Comparison of ENCODE assay signal across 9 cellular contexts in the genomic region with DNA sequence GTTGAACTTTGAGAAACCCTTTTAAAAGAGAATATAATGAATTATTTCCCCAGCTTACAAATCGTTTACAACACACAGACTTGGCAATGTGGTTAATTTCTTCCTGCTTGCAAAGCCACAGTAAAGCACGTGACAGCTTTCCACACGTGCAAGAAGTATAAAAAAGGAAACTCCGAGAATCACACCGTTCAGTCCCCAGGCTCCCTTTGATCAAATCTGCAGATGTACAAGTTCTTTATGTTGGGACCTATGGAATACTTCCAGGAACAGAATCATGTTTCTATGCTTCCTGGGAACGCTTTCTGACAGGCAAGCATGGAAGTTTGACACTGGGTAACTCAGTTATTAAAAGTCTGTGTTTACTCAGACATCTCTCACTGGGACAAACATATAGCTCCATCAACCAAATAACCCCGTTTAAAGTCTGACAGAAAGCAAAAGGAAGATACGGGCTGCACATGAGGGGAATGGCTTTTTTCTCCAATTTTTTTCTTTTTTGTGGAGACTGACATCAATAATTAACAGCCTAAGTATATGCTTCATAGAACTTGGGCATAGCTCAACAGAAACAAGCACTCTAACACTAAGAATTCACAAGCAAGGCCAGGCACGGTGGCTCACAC.
DNase-seq lines count a peak whose midpoint lies in the region; ATAC-seq lines count a peak whose summit lies in the region.
"Had no signal": no experiment of that assay in that cellular context is flagged by ENCODE, and none has a peak within 500 bp of the region (broad histone marks: within the 10 kb centered on the region; RNA-seq: fewer than 3 reads in every experiment).

No MANE protein-coding gene starts in this region.

- H3K27ac ChIP-seq in SJCRH30, result no peak overlapping the region

- peak; percentile 34 for DNase-seq in stimulated activated CD4-positive, alpha-beta T cell treated with anti-CD3 and anti-CD28 coated beads, Interleukin-15, amount 100 ng/mL, for 24 hours
- DNase-seq in stimulated activated CD4-positive, alpha-beta T cell treated with anti-CD3 and anti-CD28 coated beads, Interleukin-4, amount 100 ng/mL, for 1 hour, result no peak
- DNase-seq in activated T-helper 2 cell treated with anti-CD3 and anti-CD28 coated beads, Interferon-gamma antibody, Interleukin-2, Interleukin-4, amounts not matched to agents 10 μg/mL and 5 μg/mL and 100 μg/mL, durations not matched to agents 14 hours and 24 hours and 36 hours (ENCODE audit: low spot score), result peak; percentile 21
- DNase-seq in stimulated activated naive CD8-positive, alpha-beta T cell treated with anti-CD3 and anti-CD28 coated beads, Interleukin-15, amount 100 ng/mL, for 72 hours, result peak in 1 of 2 donors; percentile 36
- DNase-seq in D341Med (ENCODE audit: low spot score), result no peak
- DNase-seq in SW 1271 (lab: John Stamatoyannopoulos, UW), result no peak
- no peak for DNase-seq in SJCRH30
- DNase-seq: C1 segment of cervical spinal cord had no signal

- no peaks in the 10 kb centered on the region for H3K27me3 ChIP-seq in SJCRH30

- H3K27ac Mint-ChIP-seq in activated T-helper 2 cell treated with anti-CD3 and anti-CD28 coated beads, Interferon-gamma antibody, Interleukin-2, Interleukin-4, amounts not matched to agents 10 μg/mL and 5 μg/mL and 100 μg/mL, durations not matched to agents 14 hours and 24 hours and 36 hours, result no peak overlapping the region
- peak overlapping the region in 1 of 2 donors; percentile 67 for H3K27ac Mint-ChIP-seq in stimulated activated naive CD8-positive, alpha-beta T cell treated with anti-CD3 and anti-CD28 coated beads, Interleukin-15, amount 100 ng/mL, for 72 hours

- ATAC-seq in HG03521 (IDR thresholded peaks at IDR 0.05; ENCODE audit: unreplicated experiment), result peak; percentile 71
- peak; percentile 50 for ATAC-seq in stimulated activated naive CD8-positive, alpha-beta T cell treated with anti-CD3 and anti-CD28 coated beads, Interleukin-15, amount 100 ng/mL, for 72 hours

- H3K36me3 Mint-ChIP-seq in activated T-helper 2 cell treated with anti-CD3 and anti-CD28 coated beads, Interferon-gamma antibody, Interleukin-2, Interleukin-4, amounts not matched to agents 10 μg/mL and 5 μg/mL and 100 μg/mL, durations not matched to agents 14 hours and 24 hours and 36 hours (ENCODE audit: low read depth), result peaks cover 15% of the 10 kb centered on the region

- no peak overlapping the region for H3K4me3 ChIP-seq in SJCRH30

- H3K27me3 Mint-ChIP-seq in activated T-helper 2 cell treated with anti-CD3 and anti-CD28 coated beads, Interferon-gamma antibody, Interleukin-2, Interleukin-4, amounts not matched to agents 10 μg/mL and 5 μg/mL and 100 μg/mL, durations not matched to agents 14 hours and 24 hours and 36 hours (ENCODE audit: low read depth), result no peaks in the 10 kb centered on the region
- no peaks in the 10 kb centered on the region for H3K27me3 Mint-ChIP-seq in stimulated activated naive CD8-positive, alpha-beta T cell treated with anti-CD3 and anti-CD28 coated beads, Interleukin-15, amount 100 ng/mL, for 72 hours

- H3K4me1 Mint-ChIP-seq in activated T-helper 2 cell treated with anti-CD3 and anti-CD28 coated beads, Interferon-gamma antibody, Interleukin-2, Interleukin-4, amounts not matched to agents 10 μg/mL and 5 μg/mL and 100 μg/mL, durations not matched to agents 14 hours and 24 hours and 36 hours (ENCODE audit: low read depth), result peaks cover 18% of the 10 kb centered on the region
- peaks cover 27% of the 10 kb centered on the region for H3K4me1 Mint-ChIP-seq in stimulated activated naive CD8-positive, alpha-beta T cell treated with anti-CD3 and anti-CD28 coated beads, Interleukin-15, amount 100 ng/mL, for 72 hours

- H3K4me3 Mint-ChIP-seq in activated T-helper 2 cell treated with anti-CD3 and anti-CD28 coated beads, Interferon-gamma antibody, Interleukin-2, Interleukin-4, amounts not matched to agents 10 μg/mL and 5 μg/mL and 100 μg/mL, durations not matched to agents 14 hours and 24 hours and 36 hours (ENCODE audit: low read depth), result no peak overlapping the region
- H3K4me3 Mint-ChIP-seq in stimulated activated naive CD8-positive, alpha-beta T cell treated with anti-CD3 and anti-CD28 coated beads, Interleukin-15, amount 100 ng/mL, for 72 hours, result peak overlapping the region; percentile 30 to 31

- H3K9me3 Mint-ChIP-seq in activated T-helper 2 cell treated with anti-CD3 and anti-CD28 coated beads, Interferon-gamma antibody, Interleukin-2, Interleukin-4, amounts not matched to agents 10 μg/mL and 5 μg/mL and 100 μg/mL, durations not matched to agents 14 hours and 24 hours and 36 hours, result no peaks in the 10 kb centered on the region
- H3K9me3 Mint-ChIP-seq in stimulated activated naive CD8-positive, alpha-beta T cell treated with anti-CD3 and anti-CD28 coated beads, Interleukin-15, amount 100 ng/mL, for 72 hours, result no peaks in the 10 kb centered on the region

- no peaks in the 10 kb centered on the region for H3K9me3 ChIP-seq in SJCRH30 (replicated peaks)

- intact Hi-C loops in activated T-helper 2 cell treated with anti-CD3 and anti-CD28 coated beads, Interferon-gamma antibody, Interleukin-2, Interleukin-4, amounts not matched to agents 10 μg/mL and 5 μg/mL and 100 μg/mL, durations not matched to agents 14 hours and 24 hours and 36 hours (cut with micrococcal nuclease), result no loop called here

- no peaks in the 10 kb centered on the region for H3K36me3 ChIP-seq in SJCRH30

- H3K4me1 ChIP-seq in SJCRH30, result no peaks in the 10 kb centered on the region

Comparison
In these comparisons a context has a peak if more than half of its experiments do, and no peak if none do; other contexts are left out.
1. DNase-seq: peak in stimulated activated CD4-positive, alpha-beta T cell treated with anti-CD3 and anti-CD28 coated beads, Interleukin-15, amount 100 ng/mL, for 24 hours (single experiment) and activated T-helper 2 cell treated with anti-CD3 and anti-CD28 coated beads, Interferon-gamma antibody, Interleukin-2, Interleukin-4, amounts not matched to agents 10 μg/mL and 5 μg/mL and 100 μg/mL, durations not matched to agents 14 hours and 24 hours and 36 hours (single experiment); none in stimulated activated CD4-positive, alpha-beta T cell treated with anti-CD3 and anti-CD28 coated beads, Interleukin-4, amount 100 ng/mL, for 1 hour (single experiment), D341Med (single experiment), SW 1271 (0 of 2) and SJCRH30 (0 of 2).